1 cellular context compared by ENCODE assay signal in the genomic region with DNA sequence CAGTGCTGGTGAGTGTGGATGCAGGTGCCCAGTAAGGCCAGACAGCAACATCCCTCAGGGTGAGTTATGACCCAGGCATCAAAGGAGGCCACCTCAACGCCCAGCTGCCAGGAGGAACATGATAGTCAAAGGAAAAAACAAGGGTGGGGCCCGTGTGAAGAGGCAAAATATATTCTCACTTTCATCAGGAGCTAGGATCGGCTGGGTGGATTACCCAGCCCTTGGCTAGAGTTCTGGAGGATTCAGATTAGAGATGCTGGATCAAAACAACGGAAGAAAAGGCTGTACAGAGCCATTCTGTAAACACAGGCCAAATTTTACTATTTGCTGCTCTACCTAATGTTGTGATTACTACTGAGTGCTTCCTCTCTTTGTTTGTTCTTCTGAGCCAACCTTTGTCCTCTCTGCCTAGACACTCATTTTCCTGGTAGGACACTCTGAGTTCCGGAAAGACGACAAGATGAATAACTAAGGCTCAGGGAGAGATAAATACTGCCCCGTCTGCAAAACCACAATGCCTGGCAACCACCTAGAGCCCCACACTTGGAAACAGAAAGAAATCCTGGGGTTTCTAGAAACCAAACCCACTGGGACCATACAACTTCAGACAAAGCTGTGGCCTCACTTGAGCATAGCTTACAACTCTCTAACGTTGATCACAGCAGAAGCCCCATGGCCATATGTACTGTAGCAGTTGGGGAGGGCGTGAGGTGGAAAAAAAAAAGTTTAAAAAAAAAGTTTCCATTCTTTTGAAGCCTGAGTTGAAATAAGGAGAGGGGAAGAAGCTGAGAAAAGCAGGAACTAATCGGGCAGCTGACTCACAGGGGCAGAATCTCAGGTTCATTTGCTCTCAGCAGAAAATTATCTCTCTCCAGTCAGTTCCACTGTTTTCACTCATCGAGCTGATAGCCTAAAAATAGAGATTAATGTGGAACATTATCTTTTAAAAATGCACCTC.
TF ChIP-seq lines count a peak whose summit lies in the region.

No MANE protein-coding gene starts in this region.

TF ChIP-seq in liver, 16 proteins besides CTCF, POLR2A, EP300 and RAD21 (continued from another document):
- TF ChIP-seq FOXA1 (IDR thresholded peaks at IDR 0.05) (no peak), RXRA (IDR thresholded peaks at IDR 0.05) (no peak), HNF4A (conservative IDR thresholded peaks at IDR 0.05) (peak; percentile 50 to 72), TAF1 (conservative IDR thresholded peaks at IDR 0.05) (no peak), HNF4G (IDR thresholded peaks at IDR 0.05) (peak; percentile 16)
